8 cellular contexts compared by ENCODE assay signal in the genomic region with DNA sequence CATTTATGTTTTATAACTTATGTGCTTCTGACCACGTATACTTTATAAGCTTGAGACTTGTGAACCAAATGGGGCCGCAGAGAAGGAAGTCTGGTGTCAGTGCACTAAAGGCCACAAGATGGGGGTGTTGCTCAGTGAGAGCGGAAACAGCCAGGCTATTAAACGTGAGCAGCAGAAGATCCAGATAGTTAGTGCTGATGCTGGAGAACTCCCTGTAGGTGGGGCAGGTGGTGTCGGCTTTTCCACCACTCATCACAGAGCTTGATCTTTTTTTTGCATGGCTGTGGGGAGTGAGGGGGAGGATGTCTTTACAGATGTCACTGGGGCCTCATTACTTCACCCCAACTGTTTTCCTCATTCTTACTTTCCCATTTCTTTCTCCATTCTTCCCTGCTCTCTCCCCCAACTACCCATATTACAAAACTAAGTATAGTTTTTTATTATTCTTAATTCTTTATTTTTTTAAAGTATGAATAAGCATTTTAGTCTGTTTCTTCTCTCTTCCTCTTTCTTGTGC. TPM values are rescaled to one million over a fixed set of nuclear protein-coding genes. Genes with fewer than 3 reads are reported as not detected.
DNase-seq lines count a peak whose midpoint lies in the region; ATAC-seq and TF ChIP-seq lines count a peak whose summit lies in the region.

No MANE protein-coding gene starts in this region.

- CTCF ChIA-PET in CD4-positive, alpha-beta memory T cell (lab: Charles Lee; ENCODE audit: partially characterized antibody): interaction anchor here (0.8 to 7.9 kb wide), 16 partner anchors 8 to 622 kb away, joined by 3 to 33 read pairs (median 4); no protein-coding TSS in a partner anchor

- H3K4me3 ChIP-seq in CD4-positive, alpha-beta memory T cell (ENCODE audit: low read length in 2 of 2): no peak overlapping the region

- no peaks in the 10 kb centered on the region for H3K27me3 ChIP-seq in CD4-positive, alpha-beta memory T cell (ENCODE audit: insufficient read depth, low read length)
- H3K27me3 ChIP-seq in foreskin keratinocyte: no peaks in the 10 kb centered on the region

- DNase-seq in CD4-positive, alpha-beta memory T cell: peak in 4 of 5 donors; percentile 30 to 43 (median 38)
- peak; percentile 28 for DNase-seq in GM19240 (ENCODE audit: insufficient read length, low spot score)
- DNase-seq in HT-29 (ENCODE audit: low spot score): peak; percentile 87
- peak; percentile 60 for DNase-seq in NOMO-1 treated with DMSO at 0.1 percent for 48 hours (lab: John Stamatoyannopoulos, UW; ENCODE audit: unreplicated experiment)
- peak; percentile 29 to 49 for DNase-seq in activated T-cell treated with anti-CD3 and anti-CD28 coated beads, Interleukin-2, amount 50 U/mL, for 48 hours
- DNase-seq in foreskin keratinocyte: peak; percentile 33 to 61
- DNase-seq in posterior cingulate gyrus: peak in 8 of 10 donors; percentile 35 to 95 (median 64)
- no peak for DNase-seq in mesenteric fat pad (ENCODE audit: low spot score)

- POLR2A ChIA-PET in CD4-positive, alpha-beta memory T cell (lab: Charles Lee; ENCODE audit: partially characterized antibody): no interaction called here

- H3K27ac Mint-ChIP-seq in CD4-positive, alpha-beta memory T cell: no peak overlapping the region

- no peak overlapping the region for H3K4me3 Mint-ChIP-seq in CD4-positive, alpha-beta memory T cell

- no peaks in the 10 kb centered on the region for H3K9me3 Mint-ChIP-seq in CD4-positive, alpha-beta memory T cell

- H3K27ac ChIP-seq in CD4-positive, alpha-beta memory T cell (ENCODE audit: low read depth, low read length): no peak overlapping the region
- H3K27ac ChIP-seq in foreskin keratinocyte: no peak overlapping the region

- intact Hi-C loops in CD4-positive, alpha-beta memory T cell (cut with micrococcal nuclease): loop anchor here (1.0 to 2.0 kb wide), 2 partner anchors 89 to 337 kb away; no protein-coding TSS in a partner anchor
- intact Hi-C loops in posterior cingulate gyrus (cut with DNase I): loop anchor here (1.0 to 2.0 kb wide), 2 partner anchors 89 to 337 kb away; no protein-coding TSS in a partner anchor

- H3K4me1 ChIP-seq in CD4-positive, alpha-beta memory T cell (ENCODE audit: insufficient read depth, low read length): no peaks in the 10 kb centered on the region
- H3K4me1 ChIP-seq in foreskin keratinocyte: no peaks in the 10 kb centered on the region

- peaks cover 0 to 13% (median 4%) of the 10 kb centered on the region in 4 donors for H3K4me1 Mint-ChIP-seq in CD4-positive, alpha-beta memory T cell

- H3K36me3 Mint-ChIP-seq in CD4-positive, alpha-beta memory T cell: peaks cover 38 to 41% of the 10 kb centered on the region in 2 donors

- peak; percentile 88 for TF ChIP-seq CTCF in foreskin keratinocyte (conservative IDR thresholded peaks at IDR 0.05)

- peak; percentile 97 for ATAC-seq in foreskin keratinocyte

- H3K9me3 ChIP-seq in CD4-positive, alpha-beta memory T cell (ENCODE audit: control insufficient read depth in 1 of 2, low read length in 2 of 2): no peaks in the 10 kb centered on the region

- H3K36me3 ChIP-seq in CD4-positive, alpha-beta memory T cell (ENCODE audit: insufficient read depth, low read length): peaks cover 14% of the 10 kb centered on the region

- H3K27me3 Mint-ChIP-seq in CD4-positive, alpha-beta memory T cell: no peaks in the 10 kb centered on the region

RNA-seq across cellular contexts. Expression of gene ACADSB, which starts 34.7 kb away (rescaled TPM):
- 10 to 100 TPM; 35.7 to 36.4 TPM for total RNA-seq in CD4-positive, alpha-beta memory T cell
- polyA plus RNA-seq in CD4-positive, alpha-beta memory T cell: 10 to 100 TPM; 26.9 to 45.3 TPM
- total RNA-seq in HT-29 (2014; rRNA removed; shearing (Covaris generic)): 0.73 and 0.79 TPM in 2 replicates
- total RNA-seq in foreskin keratinocyte (3.4 and 4.8 TPM in 2 replicates), mesenteric fat pad (20.0 TPM)
- polyA plus RNA-seq in foreskin keratinocyte: 1.5 and 2.3 TPM in 2 replicates

RNA-seq across cellular contexts. Expression of gene IKZF5, which starts 34.9 kb away (rescaled TPM):
- 10 to 100 TPM; 37.4 to 45.9 TPM for total RNA-seq in CD4-positive, alpha-beta memory T cell
- polyA plus RNA-seq in CD4-positive, alpha-beta memory T cell: 10 to 100 TPM; 11.0 to 14.7 TPM
- total RNA-seq in HT-29 (2014; rRNA removed; shearing (Covaris generic)): 1.9 and 2.0 TPM in 2 replicates
- 5.9 and 6.3 TPM in 2 replicates for total RNA-seq in foreskin keratinocyte
- 2.5 and 2.9 TPM in 2 replicates for polyA plus RNA-seq in foreskin keratinocyte
- total RNA-seq in mesenteric fat pad: 12.4 TPM
